Comparison of ENCODE assay signal across 8 cellular contexts in the genomic region with DNA sequence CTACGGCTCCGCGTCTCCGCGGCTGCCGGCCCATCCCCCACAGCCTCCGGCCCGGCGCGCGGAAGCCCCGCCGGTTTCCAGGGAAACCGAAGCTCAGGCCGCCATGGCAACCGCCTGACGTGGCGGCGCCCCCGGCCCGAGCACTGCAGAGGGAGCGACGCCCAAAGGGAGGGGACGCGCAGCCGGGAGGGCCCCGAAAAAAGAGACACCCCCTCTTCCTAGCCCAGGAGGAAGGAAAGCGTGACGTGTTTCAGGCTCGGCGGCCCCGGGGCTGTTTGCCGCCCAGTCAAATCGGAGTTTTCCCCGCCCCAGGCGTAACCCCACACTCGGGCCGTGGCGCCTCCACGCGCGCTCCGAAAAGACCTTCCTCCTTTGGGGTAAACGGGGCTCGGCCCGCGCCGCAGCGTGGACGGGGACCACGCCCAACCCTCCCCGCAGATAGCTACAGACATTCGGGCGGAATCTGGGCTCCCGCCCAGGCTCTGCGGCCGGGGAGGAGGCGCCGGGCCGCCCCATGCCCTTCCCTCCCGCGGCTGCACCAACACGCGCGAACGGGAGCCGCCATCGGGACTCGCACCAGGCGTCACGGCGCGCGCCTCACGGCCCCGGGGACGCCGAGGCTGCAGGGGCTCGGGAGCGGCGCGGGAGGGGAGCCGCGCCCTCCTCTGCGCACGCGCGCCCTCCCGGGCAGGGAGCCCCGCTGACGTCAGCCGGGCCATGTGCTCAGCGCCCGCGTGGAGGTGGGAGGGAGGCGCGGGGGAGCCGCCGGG. TPM values are rescaled to one million over a fixed set of nuclear protein-coding genes. Genes with fewer than 3 reads are reported as not detected.
DNase-seq lines count a peak whose midpoint lies in the region; ATAC-seq and TF ChIP-seq lines count a peak whose summit lies in the region.

No MANE protein-coding gene starts in this region.

- H3K36me3 ChIP-seq in ES-I3 (ENCODE audit: insufficient read depth, low read length) (no peaks in the 10 kb centered on the region), Karpas-422 (ENCODE audit: insufficient read depth, low read length) (0 out of 2 replicates have a peak, but pooled peaks cover 4% of the 10 kb centered on the region), suprapubic skin (peaks cover 1% of the 10 kb centered on the region)

- H2AFZ ChIP-seq in Karpas-422 (ENCODE audit: low read length): peak overlapping the region; percentile 52; the same call in 1 of the 2 replicates

- peaks cover 73% of the 10 kb centered on the region for H3K4me1 Mint-ChIP-seq in activated naive CD4-positive, alpha-beta T cell treated with anti-CD3 and anti-CD28 coated beads, Interleukin-2, amount 10 ng/mL, durations not matched to agents 7 days and 5 days

- H3K9ac ChIP-seq in ES-I3 (ENCODE audit: low read depth, low read length) (peak overlapping the region; percentile 81), Karpas-422 (ENCODE audit: low read length) (peak overlapping the region; percentile 75)

- H3K9me3 ChIP-seq in ES-I3 (ENCODE audit: control insufficient read depth, insufficient read depth, low read length) (no peaks in the 10 kb centered on the region), Karpas-422 (ENCODE audit: low read length) (no peaks in the 10 kb centered on the region), suprapubic skin (no peaks in the 10 kb centered on the region)

- no peaks in the 10 kb centered on the region for H3K27me3 Mint-ChIP-seq in activated naive CD4-positive, alpha-beta T cell treated with anti-CD3 and anti-CD28 coated beads, Interleukin-2, amount 10 ng/mL, durations not matched to agents 7 days and 5 days

- WGBS in suprapubic skin: under 1% methylated on average over 29 of the region's 99 CpGs

- peak; percentile 33 for ATAC-seq in GM21825 (IDR thresholded peaks at IDR 0.05; ENCODE audit: unreplicated experiment)

- H3K4me3 Mint-ChIP-seq in activated naive CD4-positive, alpha-beta T cell treated with anti-CD3 and anti-CD28 coated beads, Interleukin-2, amount 10 ng/mL, durations not matched to agents 7 days and 5 days: peak overlapping the region; percentile 79

- peak in 1 of 2 donors; percentile 58 for TF ChIP-seq POLR2A in suprapubic skin (IDR thresholded peaks at IDR 0.05)

- H4K20me1 ChIP-seq in Karpas-422 (ENCODE audit: insufficient read depth, low read depth, low read length): peaks cover 18% of the 10 kb centered on the region; the same call in 1 of the 2 replicates

- peak overlapping the region; percentile 96 for H3K27ac Mint-ChIP-seq in activated naive CD4-positive, alpha-beta T cell treated with anti-CD3 and anti-CD28 coated beads, Interleukin-2, amount 10 ng/mL, durations not matched to agents 7 days and 5 days

- TF ChIP-seq EP300 in suprapubic skin (IDR thresholded peaks at IDR 0.05): no peak

- CTCF ChIA-PET in activated naive CD4-positive, alpha-beta T cell treated with anti-CD3 and anti-CD28 coated beads, Interleukin-2, amount 10 ng/mL, durations not matched to agents 7 days and 5 days (lab: Charles Lee): interaction anchor here (3.1 to 3.2 kb wide), 2 partner anchors 11 to 23 kb away, joined by 21 to 28 read pairs; no protein-coding TSS in a partner anchor

- H3K4me2 ChIP-seq in Karpas-422 (ENCODE audit: low read depth, low read length, poor library complexity, severe bottlenecking): peak overlapping the region; percentile 98

- H3K27me3 ChIP-seq in Karpas-422 (ENCODE audit: low read length) (no peaks in the 10 kb centered on the region), suprapubic skin (no peaks in the 10 kb centered on the region)

- H3K36me3 Mint-ChIP-seq in activated naive CD4-positive, alpha-beta T cell treated with anti-CD3 and anti-CD28 coated beads, Interleukin-2, amount 10 ng/mL, durations not matched to agents 7 days and 5 days: peaks cover 21% of the 10 kb centered on the region

- no peaks in the 10 kb centered on the region for H3K9me2 ChIP-seq in Karpas-422 (replicated peaks; ENCODE audit: insufficient read depth, low read length)

- DNase-seq in Karpas-422: peak; percentile 97
- DNase-seq in SK-N-DZ (ENCODE audit: low spot score): peak; percentile 87
- DNase-seq in activated naive CD4-positive, alpha-beta T cell treated with anti-CD3 and anti-CD28 coated beads, Interleukin-2, amount 10 ng/mL, durations not matched to agents 7 days and 5 days: peak; percentile 93
- peak; percentile 94 for DNase-seq in germinal center (ENCODE audit: low spot score)
- peak; percentile 75 for DNase-seq in occipital lobe (lab: John Stamatoyannopoulos, UW)
- DNase-seq in suprapubic skin (ENCODE audit: low spot score in 2 of 2): peak; percentile 92 to 93

- H3K27ac ChIP-seq in Karpas-422 (ENCODE audit: low read length) (peak overlapping the region; percentile 79), suprapubic skin (peak overlapping the region; percentile 99)

- H3K4me1 ChIP-seq in ES-I3 (ENCODE audit: insufficient read depth, low read length): peaks cover 23% of the 10 kb centered on the region
- peaks cover 61% of the 10 kb centered on the region for H3K4me1 ChIP-seq in Karpas-422 (ENCODE audit: low read length)
- peaks cover 77% of the 10 kb centered on the region for H3K4me1 ChIP-seq in suprapubic skin

- H3K9me3 Mint-ChIP-seq in activated naive CD4-positive, alpha-beta T cell treated with anti-CD3 and anti-CD28 coated beads, Interleukin-2, amount 10 ng/mL, durations not matched to agents 7 days and 5 days: no peaks in the 10 kb centered on the region

- no peak for TF ChIP-seq CTCF in suprapubic skin (IDR thresholded peaks at IDR 0.05)

- H3K79me2 ChIP-seq in Karpas-422 (ENCODE audit: low read length): peaks cover 58% of the 10 kb centered on the region

- H3K4me3 ChIP-seq in Karpas-422 (ENCODE audit: low read length): peak overlapping the region; percentile 71
- peak overlapping the region; percentile 68 for H3K4me3 ChIP-seq in suprapubic skin

RNA-seq across cellular contexts. Expression of a gene that starts 7.5 kb away (rescaled TPM):
- 6.3 and 18.8 TPM in 2 replicates for total RNA-seq in Karpas-422 (2014; rRNA removed; shearing (Covaris generic); ENCODE audit: low replicate concordance)
- 11.7 and 14.7 TPM in 2 replicates for polyA plus RNA-seq in SK-N-DZ (2014; cell fraction: cytosol; rRNA removed)
- 20.9 and 41.2 TPM in 2 replicates for polyA plus RNA-seq in SK-N-DZ (2014; cell fraction: nucleus; rRNA removed)
- total RNA-seq in occipital lobe (7.6 TPM), suprapubic skin (10 to 100 TPM; 20.9 to 50.0 (median 44.1) TPM)

RNA-seq across cellular contexts. Expression of a gene that starts 56.1 kb away (rescaled TPM):
- 64.0 and 71.9 TPM in 2 replicates for total RNA-seq in Karpas-422 (2014; rRNA removed; shearing (Covaris generic); ENCODE audit: low replicate concordance)
- 65.9 and 101 TPM in 2 replicates for polyA plus RNA-seq in SK-N-DZ (2014; cell fraction: cytosol; rRNA removed)
- polyA plus RNA-seq in SK-N-DZ (2014; cell fraction: nucleus; rRNA removed): 779 and 911 TPM in 2 replicates
- total RNA-seq in occipital lobe: 63.5 TPM
- total RNA-seq in suprapubic skin: 100 to 1,000 TPM in 2 of 4 donors, 10 to 100 TPM in 2; 48.2 to 117 (median 90.4) TPM

RNA-seq across cellular contexts. Expression of a gene that starts 57.1 kb away (rescaled TPM):
- total RNA-seq in Karpas-422 (2014; rRNA removed; shearing (Covaris generic); ENCODE audit: low replicate concordance): 42.1 and 65.2 TPM in 2 replicates
- 59.8 and 70.3 TPM in 2 replicates for polyA plus RNA-seq in SK-N-DZ (2014; cell fraction: cytosol; rRNA removed)
- 75.9 and 86.6 TPM in 2 replicates for polyA plus RNA-seq in SK-N-DZ (2014; cell fraction: nucleus; rRNA removed)
- 26.5 TPM for total RNA-seq in occipital lobe
- 10 to 100 TPM; 44.3 to 68.6 (median 59.3) TPM for total RNA-seq in suprapubic skin

Comparison
In these comparisons a context has a peak if more than half of its experiments do, and no peak if none do; other contexts are left out.
1. Peak in every context shown above with its lines: DNase-seq, ATAC-seq, H3K4me3 ChIP-seq and H3K27ac ChIP-seq.